ENCODE assay signal across 17 cellular contexts in genomic region chr10:3906511-3907111, GRCh38.
DNase-seq lines count a peak whose midpoint lies in the region; ATAC-seq, FAIRE-seq and TF ChIP-seq lines count a peak whose summit lies in the region.
"Had no signal": no experiment of that assay in that cellular context is flagged by ENCODE, and none has a peak within 500 bp of the region (broad histone marks: within the 10 kb centered on the region; RNA-seq: fewer than 3 reads in every experiment).

No MANE protein-coding gene starts in this region.

- H3K4me1 ChIP-seq in H1 (replicated peaks in 1 of 4; ENCODE audit: control insufficient read depth in 3 of 4, insufficient read depth in 4 of 4, low read length in 3 of 4) (no peaks in the 10 kb centered on the region), upper lobe of right lung (peaks cover 9% of the 10 kb centered on the region)

- CTCF ChIA-PET in H1 (lab: Charles Lee; ENCODE audit: partially characterized antibody) = interaction anchor here (0.6 to 0.9 kb wide), 4 partner anchors 12 to 693 kb away, joined by 3 to 5 read pairs (median 3); no protein-coding TSS in a partner anchor

- WGBS in H1 (ENCODE audit: extremely low coverage in 1 of 2, insufficient coverage in 1 of 2, insufficient read length in 1 of 2, insufficient replicate concordance in 2 of 2, low coverage in 1 of 2, low lambda C conversion rate in 2 of 2, missing lambda C conversion rate in 1 of 2), 2 experiments = 84% methylated on average over 17 of the region's 17 CpGs; no CpG with 5 or more reads in 1 of the 2 experiments

- peak; percentile 68 for FAIRE-seq in H1 (lab: Jason Lieb, UNC)
- FAIRE-seq: A204.1, HTR-8/SVneo had no signal

- H3K23me2 ChIP-seq in H1 (ENCODE audit: low read depth, low read length) = no peaks in the 10 kb centered on the region

- no peak overlapping the region for H4K91ac ChIP-seq in H1 (replicated peaks; ENCODE audit: insufficient read length, low read length)

- no peak overlapping the region for H3K27ac Mint-ChIP-seq in activated T-helper 2 cell treated with anti-CD3 and anti-CD28 coated beads, Interferon-gamma antibody, Interleukin-2, Interleukin-4, amounts not matched to agents 10 μg/mL and 5 μg/mL and 100 μg/mL, durations not matched to agents 14 hours and 24 hours and 36 hours
- H3K27ac Mint-ChIP-seq: activated CD8-positive, alpha-beta T cell treated with anti-CD3 and anti-CD28 coated beads for 36 hours; activated naive CD8-positive, alpha-beta T cell treated with anti-CD3 and anti-CD28 coated beads, Interleukin-2, amount 50 U/mL, for 24 hours; endodermal cell; nephron; stimulated activated naive CD8-positive, alpha-beta T cell treated with anti-CD3 and anti-CD28 coated beads, Interleukin-15, Interleukin-2, amounts not matched to agents 100 ng/mL and 50 ng/mL, for 24 hours had no signal

- no peak overlapping the region for H3K27ac ChIP-seq in H1 (ENCODE audit: low read depth, low read length)
- H3K27ac ChIP-seq in upper lobe of right lung = peak overlapping the region; percentile 32

- H3K27me3 ChIP-seq in H1 (replicated peaks in 1 of 4; ENCODE audit: control insufficient read depth in 3 of 4, extremely low read depth in 1 of 4, insufficient read depth in 3 of 4, low read length in 3 of 4) = no peaks in the 10 kb centered on the region
- no peaks in the 10 kb centered on the region for H3K27me3 ChIP-seq in upper lobe of right lung

- peaks cover 16% of the 10 kb centered on the region for H3K4me1 Mint-ChIP-seq in activated T-helper 2 cell treated with anti-CD3 and anti-CD28 coated beads, Interferon-gamma antibody, Interleukin-2, Interleukin-4, amounts not matched to agents 10 μg/mL and 5 μg/mL and 100 μg/mL, durations not matched to agents 14 hours and 24 hours and 36 hours (ENCODE audit: low read depth)
- H3K4me1 Mint-ChIP-seq: nephron had no signal

- no peak overlapping the region for H2BK20ac ChIP-seq in H1 (ENCODE audit: low read length)

- no peak overlapping the region for H2BK120ac ChIP-seq in H1 (replicated peaks; ENCODE audit: low read depth, low read length)

- no peaks in the 10 kb centered on the region for H3K36me3 Mint-ChIP-seq in activated T-helper 2 cell treated with anti-CD3 and anti-CD28 coated beads, Interferon-gamma antibody, Interleukin-2, Interleukin-4, amounts not matched to agents 10 μg/mL and 5 μg/mL and 100 μg/mL, durations not matched to agents 14 hours and 24 hours and 36 hours (ENCODE audit: low read depth)
- H3K36me3 Mint-ChIP-seq: T-cell had no signal

- no peak overlapping the region for H3K23ac ChIP-seq in H1 (ENCODE audit: insufficient read length)

- no peak overlapping the region for H2BK15ac ChIP-seq in H1 (ENCODE audit: low read length)

- no peaks in the 10 kb centered on the region for H4K20me1 ChIP-seq in H1 (replicated peaks in 1 of 2; ENCODE audit: control insufficient read depth in 1 of 2, insufficient read depth in 2 of 2, low read length in 2 of 2)

- TF ChIP-seq RAD21 in H1 (IDR thresholded peaks at IDR 0.05 in 1 of 2, conservative IDR thresholded peaks at IDR 0.05 in 1 of 2; ENCODE audit: low read depth in 2 of 2, low read length in 2 of 2) = no peak

- H2AK5ac ChIP-seq in H1 (ENCODE audit: low read depth, low read length) = no peak overlapping the region

- H3K4me3 Mint-ChIP-seq in activated T-helper 2 cell treated with anti-CD3 and anti-CD28 coated beads, Interferon-gamma antibody, Interleukin-2, Interleukin-4, amounts not matched to agents 10 μg/mL and 5 μg/mL and 100 μg/mL, durations not matched to agents 14 hours and 24 hours and 36 hours (ENCODE audit: low read depth) = no peak overlapping the region
- H3K4me3 Mint-ChIP-seq: activated CD8-positive, alpha-beta T cell treated with anti-CD3 and anti-CD28 coated beads for 36 hours; activated naive CD8-positive, alpha-beta T cell treated with anti-CD3 and anti-CD28 coated beads, Interleukin-2, amount 50 U/mL, for 24 hours; endodermal cell; nephron; stimulated activated naive CD8-positive, alpha-beta T cell treated with anti-CD3 and anti-CD28 coated beads, Interleukin-15, Interleukin-2, amounts not matched to agents 100 ng/mL and 50 ng/mL, for 24 hours; T-cell had no signal

- H3K9me3 ChIP-seq in H1 (ENCODE audit: insufficient read depth in 2 of 2, low read depth in 1 of 2, low read length in 1 of 2) = no peaks in the 10 kb centered on the region
- no peaks in the 10 kb centered on the region for H3K9me3 ChIP-seq in upper lobe of right lung

- POLR2A ChIA-PET in H1 (lab: Charles Lee; ENCODE audit: partially characterized antibody) = no interaction called here

- no peak overlapping the region for H3K18ac ChIP-seq in H1 (ENCODE audit: extremely low read depth, low read length)

- TF ChIP-seq CTCF in H1 (IDR thresholded peaks at IDR 0.05; ENCODE audit: control extremely low read depth in 1 of 3, insufficient read depth in 1 of 3, low read depth in 1 of 3, low read length in 3 of 3) = no peak
- TF ChIP-seq CTCF in upper lobe of right lung (IDR thresholded peaks at IDR 0.05) = no peak

- DNase-seq in left cardiac atrium (peak; percentile 36), cardiac septum (ENCODE audit: low spot score) (no peak), H1 (ENCODE audit: low read depth in 1 of 2, low spot score in 2 of 2) (no peak), mucosa of gallbladder (ENCODE audit: low spot score) (peak; percentile 49), upper lobe of right lung (no peak), NCI-H2029 treated with DMSO at 0.1 percent for 48 hours (lab: John Stamatoyannopoulos, UW) (no peak), GOT3 (lab: John Stamatoyannopoulos, UW) (no peak)
- DNase-seq in activated T-helper 2 cell treated with anti-CD3 and anti-CD28 coated beads, Interferon-gamma antibody, Interleukin-2, Interleukin-4, amounts not matched to agents 10 μg/mL and 5 μg/mL and 100 μg/mL, durations not matched to agents 14 hours and 24 hours and 36 hours (ENCODE audit: low spot score) = no peak
- DNase-seq: activated CD8-positive, alpha-beta T cell treated with anti-CD3 and anti-CD28 coated beads for 36 hours; activated naive CD8-positive, alpha-beta T cell treated with anti-CD3 and anti-CD28 coated beads, Interleukin-2, amount 50 U/mL, for 24 hours; endodermal cell; NCI-H1436; T-cell had no signal

- no peak overlapping the region for H3K9ac ChIP-seq in H1 (replicated peaks in 1 of 4; ENCODE audit: extremely low read depth in 1 of 4, low read depth in 3 of 4, low read length in 3 of 4)

- intact Hi-C loops in left cardiac atrium (cut with DNase I) (no loop called here), cardiac septum (cut with DNase I) (no loop called here), upper lobe of right lung (cut with DNase I) (no loop called here)
- intact Hi-C loops in activated T-helper 2 cell treated with anti-CD3 and anti-CD28 coated beads, Interferon-gamma antibody, Interleukin-2, Interleukin-4, amounts not matched to agents 10 μg/mL and 5 μg/mL and 100 μg/mL, durations not matched to agents 14 hours and 24 hours and 36 hours (cut with micrococcal nuclease) = no loop called here

- no peak for TF ChIP-seq EP300 in H1 (IDR thresholded peaks at IDR 0.05; ENCODE audit: borderline replicate concordance in 1 of 2, low read depth in 2 of 2, low read length in 2 of 2)

- H3K4ac ChIP-seq in H1 (replicated peaks; ENCODE audit: insufficient read length, low read depth, low read length) = no peak overlapping the region

- no peak overlapping the region for H4K5ac ChIP-seq in H1 (ENCODE audit: insufficient read length, low read depth, low read length)

- no peak overlapping the region for H2BK12ac ChIP-seq in H1 (ENCODE audit: low read depth, low read length)

- H3K14ac ChIP-seq in H1 (ENCODE audit: insufficient read length) = no peak overlapping the region

- TF ChIP-seq POLR2A in H1 (IDR thresholded peaks at IDR 0.05; ENCODE audit: control extremely low read depth in 1 of 2, low read depth in 2 of 2, low read length in 2 of 2) = no peak

- no peaks in the 10 kb centered on the region for H3K79me2 ChIP-seq in H1 (ENCODE audit: control insufficient read depth in 1 of 2, insufficient read depth in 2 of 2, low read length in 2 of 2)

- no peak overlapping the region for H3K56ac ChIP-seq in H1 (replicated peaks; ENCODE audit: insufficient read length, low read depth, low read length)

- no peaks in the 10 kb centered on the region for H3K79me1 ChIP-seq in H1 (ENCODE audit: low read depth, low read length)

- H3K9me3 Mint-ChIP-seq in activated T-helper 2 cell treated with anti-CD3 and anti-CD28 coated beads, Interferon-gamma antibody, Interleukin-2, Interleukin-4, amounts not matched to agents 10 μg/mL and 5 μg/mL and 100 μg/mL, durations not matched to agents 14 hours and 24 hours and 36 hours = no peaks in the 10 kb centered on the region
- H3K9me3 Mint-ChIP-seq: T-cell had no signal

- no peak overlapping the region for H3K4me2 ChIP-seq in H1 (ENCODE audit: insufficient read depth in 1 of 2, low read depth in 2 of 2, low read length in 2 of 2)

- H3K27me3 Mint-ChIP-seq in activated T-helper 2 cell treated with anti-CD3 and anti-CD28 coated beads, Interferon-gamma antibody, Interleukin-2, Interleukin-4, amounts not matched to agents 10 μg/mL and 5 μg/mL and 100 μg/mL, durations not matched to agents 14 hours and 24 hours and 36 hours (ENCODE audit: low read depth) = no peaks in the 10 kb centered on the region
- H3K27me3 Mint-ChIP-seq: activated CD8-positive, alpha-beta T cell treated with anti-CD3 and anti-CD28 coated beads for 36 hours; activated naive CD8-positive, alpha-beta T cell treated with anti-CD3 and anti-CD28 coated beads, Interleukin-2, amount 50 U/mL, for 24 hours; stimulated activated naive CD8-positive, alpha-beta T cell treated with anti-CD3 and anti-CD28 coated beads, Interleukin-15, Interleukin-2, amounts not matched to agents 100 ng/mL and 50 ng/mL, for 24 hours; T-cell had no signal

- peak; percentile 44 to 45 for ATAC-seq in left cardiac atrium
- ATAC-seq in upper lobe of right lung = no peak
- ATAC-seq: activated CD8-positive, alpha-beta T cell treated with anti-CD3 and anti-CD28 coated beads for 36 hours; activated naive CD8-positive, alpha-beta T cell treated with anti-CD3 and anti-CD28 coated beads, Interleukin-2, amount 50 U/mL, for 24 hours; T-cell had no signal

- H4K8ac ChIP-seq in H1 (ENCODE audit: extremely low read depth, insufficient read depth, low read length) = no peak overlapping the region

- no peak overlapping the region for H2AFZ ChIP-seq in H1 (ENCODE audit: low read length)

- no peaks in the 10 kb centered on the region for H3K36me3 ChIP-seq in H1 (ENCODE audit: control insufficient read depth in 2 of 4, insufficient read depth in 4 of 4, low read length in 3 of 4)
- no peaks in the 10 kb centered on the region for H3K36me3 ChIP-seq in upper lobe of right lung

- no peak overlapping the region for H2BK5ac ChIP-seq in H1 (ENCODE audit: low read depth, low read length)

- no peak overlapping the region for H3K4me3 ChIP-seq in H1 (ENCODE audit: extremely low read depth in 1 of 4, insufficient read depth in 2 of 4, low read depth in 3 of 4, low read length in 4 of 4)
- H3K4me3 ChIP-seq in upper lobe of right lung = no peak overlapping the region

TF ChIP-seq in H1, 55 proteins besides CTCF, POLR2A, EP300 and RAD21 (continues in another document):
- TF ChIP-seq CHD2 (IDR thresholded peaks at IDR 0.05; ENCODE audit: low read length) = no peak
- no peak for TF ChIP-seq MAX (IDR thresholded peaks at IDR 0.05)

Comparison
In these comparisons a context has a peak if more than half of its experiments do, and no peak if none do; other contexts are left out.
1. DNase-seq: peak in left cardiac atrium (single experiment) and mucosa of gallbladder (single experiment); none in cardiac septum (single experiment), H1 (0 of 2), upper lobe of right lung (single experiment), NCI-H2029 treated with DMSO at 0.1 percent for 48 hours (single experiment), GOT3 (single experiment) and activated T-helper 2 cell treated with anti-CD3 and anti-CD28 coated beads, Interferon-gamma antibody, Interleukin-2, Interleukin-4, amounts not matched to agents 10 μg/mL and 5 μg/mL and 100 μg/mL, durations not matched to agents 14 hours and 24 hours and 36 hours (single experiment).